8 cellular contexts compared by ENCODE assay signal in the genomic region with DNA sequence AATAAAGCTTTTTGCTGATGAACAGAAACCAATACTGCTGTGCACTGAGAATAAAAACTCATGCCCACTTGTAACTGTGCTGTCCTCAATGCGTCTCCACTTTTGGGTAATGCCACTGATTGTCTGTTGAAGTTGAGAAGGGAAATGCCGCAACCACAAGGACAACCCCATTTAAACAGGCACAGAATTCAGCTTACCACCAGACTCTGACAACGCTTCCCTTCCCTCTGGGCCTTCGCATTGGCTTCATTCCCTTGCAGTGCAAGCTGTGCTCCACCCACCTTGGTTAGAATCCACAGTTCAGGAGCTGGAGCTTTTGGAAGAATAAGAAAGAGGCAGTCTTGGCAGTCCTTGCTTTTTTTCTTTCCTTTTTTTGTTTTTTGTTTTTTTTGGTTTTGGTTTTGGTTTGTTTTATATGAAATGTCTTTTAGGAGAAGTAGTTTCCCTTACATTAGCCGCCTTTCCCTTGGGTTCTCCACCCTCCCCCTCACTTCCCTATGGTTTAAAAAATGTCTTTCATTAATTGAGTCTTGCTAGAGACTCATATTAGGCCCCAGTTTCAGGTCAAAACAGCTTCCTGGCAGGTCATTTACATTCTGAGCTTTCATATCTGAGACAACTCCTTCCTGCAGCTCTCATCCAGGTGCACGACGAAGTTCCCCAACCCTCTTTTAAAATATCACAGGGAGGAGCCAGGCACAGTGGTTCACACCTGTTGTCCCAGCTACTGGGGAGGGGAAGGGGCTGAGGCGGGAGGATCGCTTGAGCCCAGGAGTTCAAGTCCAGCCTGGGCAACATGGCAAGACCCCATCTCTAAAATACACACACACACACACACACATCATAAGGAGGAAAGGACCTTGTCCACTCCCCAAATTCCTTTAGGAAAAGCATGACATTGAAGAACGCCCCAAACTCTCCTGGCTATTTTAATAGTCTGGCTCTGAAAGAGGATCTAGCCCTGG.
A peak's percentile ranks its signal among the peaks of the same experiment; 100 is the strongest.
DNase-seq lines count a peak whose midpoint lies in the region; TF ChIP-seq lines count a peak whose summit lies in the region.

No MANE protein-coding gene starts in this region.

- no peaks in the 10 kb centered on the region for H3K27me3 ChIP-seq in muscle layer of colon (ENCODE audit: control insufficient read depth in 1 of 2, insufficient read depth in 2 of 2, low read length in 2 of 2)

- H3K4me1 ChIP-seq in muscle layer of colon (ENCODE audit: insufficient read depth, low read length) = peaks cover 19% of the 10 kb centered on the region

- H3K36me3 ChIP-seq in muscle layer of colon (ENCODE audit: insufficient read depth, low read length) = peaks cover 32% of the 10 kb centered on the region

- no peak for TF ChIP-seq CTCF in coronary artery (IDR thresholded peaks at IDR 0.05)

- H3K27ac ChIP-seq in coronary artery (peak overlapping the region; percentile 49 to 67), muscle layer of colon (ENCODE audit: low read depth, low read length) (peak overlapping the region; percentile 10)

- H3K9me3 ChIP-seq in muscle layer of colon (ENCODE audit: low read length) = no peaks in the 10 kb centered on the region

- H3K4me3 ChIP-seq in coronary artery (no peak overlapping the region), muscle layer of colon (ENCODE audit: low read depth in 1 of 2, low read length in 2 of 2) (peak overlapping the region in 1 of 2 donors; percentile 7)

- H3K9ac ChIP-seq in muscle layer of colon (ENCODE audit: low read length) = no peak overlapping the region

- DNase-seq in GM19238 (ENCODE audit: insufficient read length, low spot score) = peak; percentile 21
- peak; percentile 77 for DNase-seq in RPMI8226
- DNase-seq in coronary artery (ENCODE audit: low spot score) = peak; percentile 81
- no peak for DNase-seq in NCI-H82 (lab: John Stamatoyannopoulos, UW)
- DNase-seq in HPDE6-E6E7 (ENCODE audit: extremely low spot score) = no peak
- no peak for DNase-seq in NCI-H1092 treated with DMSO at 0.1 percent for 48 hours (lab: John Stamatoyannopoulos, UW)
- DNase-seq in NCI-H446 treated with DMSO at 0.1 percent for 48 hours (lab: John Stamatoyannopoulos, UW) = no peak

Comparison
In these comparisons a context has a peak if more than half of its experiments do, and no peak if none do; other contexts are left out.
1. DNase-seq: peak in GM19238 (single experiment), RPMI8226 (single experiment) and coronary artery (single experiment); none in NCI-H82 (single experiment), HPDE6-E6E7 (single experiment), NCI-H1092 treated with DMSO at 0.1 percent for 48 hours (single experiment) and NCI-H446 treated with DMSO at 0.1 percent for 48 hours (single experiment).